8 cellular contexts compared by ENCODE assay signal in genomic region chr3:66407281-66408218, GRCh38.
DNase-seq lines count a peak whose midpoint lies in the region; ATAC-seq, FAIRE-seq and TF ChIP-seq lines count a peak whose summit lies in the region.

No MANE protein-coding gene starts in this region.

- no peaks in the 10 kb centered on the region for H3K4me1 Mint-ChIP-seq in activated CD4-positive, alpha-beta T cell treated with anti-CD3 and anti-CD28 coated beads for 36 hours
- peaks cover 60% of the 10 kb centered on the region for H3K4me1 Mint-ChIP-seq in chondrocyte (ENCODE audit: low read depth)

- peaks cover 2 to 39% (median 8%) of the 10 kb centered on the region in 4 donors for H3K4me1 ChIP-seq in right lobe of liver

- intact Hi-C loops in activated CD4-positive, alpha-beta T cell treated with anti-CD3 and anti-CD28 coated beads for 36 hours (cut with DNase I, micrococcal nuclease): loop anchor here (1.0 to 10.0 kb wide), 4 partner anchors 93 to 409 kb away; partner anchors contain the start of gene LRIG1 (in 2 of the 2)
- intact Hi-C loops in right lobe of liver (cut with DNase I): loop anchor here in 1 of 2 donors (5.0 kb wide), 1 partner anchor 410 kb away; no protein-coding TSS in a partner anchor

- no peak overlapping the region for H3K27ac Mint-ChIP-seq in activated CD4-positive, alpha-beta T cell treated with anti-CD3 and anti-CD28 coated beads for 36 hours
- peak overlapping the region; percentile 12 for H3K27ac Mint-ChIP-seq in chondrocyte (ENCODE audit: unreplicated experiment)

- POLR2A ChIA-PET in activated CD4-positive, alpha-beta T cell treated with anti-CD3 and anti-CD28 coated beads for 36 hours (lab: Charles Lee): no interaction called here

- H3K4me3 Mint-ChIP-seq in activated CD4-positive, alpha-beta T cell treated with anti-CD3 and anti-CD28 coated beads for 36 hours: no peak overlapping the region
- no peak overlapping the region for H3K4me3 Mint-ChIP-seq in chondrocyte (ENCODE audit: unreplicated experiment)

- no peaks in the 10 kb centered on the region for H3K9me3 Mint-ChIP-seq in activated CD4-positive, alpha-beta T cell treated with anti-CD3 and anti-CD28 coated beads for 36 hours (ENCODE audit: low read depth)
- H3K9me3 Mint-ChIP-seq in chondrocyte (ENCODE audit: low read depth): no peaks in the 10 kb centered on the region

- DNase-seq in Caki2 (ENCODE audit: low read depth) (peak; percentile 35), HTR-8/SVneo (ENCODE audit: insufficient read length, low spot score) (peak; percentile 84), chondrocyte (ENCODE audit: low spot score) (no peak), right lobe of liver (peak; percentile 69 to 78 (median 78))
- DNase-seq in activated CD4-positive, alpha-beta T cell treated with anti-CD3 and anti-CD28 coated beads for 36 hours: peak; percentile 85
- peak; percentile 45 for DNase-seq in stimulated activated CD8-positive, alpha-beta memory T cell treated with anti-CD3 and anti-CD28 coated beads, Interleukin-12 subunit alpha, Interleukin-12 subunit beta, amount 100 ng/mL, for 4 hours (ENCODE audit: low read depth)

- H3K9me3 ChIP-seq in right lobe of liver: no peaks in the 10 kb centered on the region

- peaks cover 18% of the 10 kb centered on the region for H3K36me3 Mint-ChIP-seq in activated CD4-positive, alpha-beta T cell treated with anti-CD3 and anti-CD28 coated beads for 36 hours (ENCODE audit: low read depth)
- H3K36me3 Mint-ChIP-seq in chondrocyte (ENCODE audit: low read depth): peaks cover 41% of the 10 kb centered on the region

- CTCF ChIA-PET in activated CD4-positive, alpha-beta T cell treated with anti-CD3 and anti-CD28 coated beads for 36 hours (lab: Charles Lee): interaction anchor here (0.7 to 3.2 kb wide), 27 partner anchors 10 to 416 kb away, joined by 3 to 15 read pairs (median 4); no protein-coding TSS in a partner anchor

- H3K27me3 ChIP-seq in right lobe of liver: no peaks in the 10 kb centered on the region

- H3K4me3 ChIP-seq in right lobe of liver: no peak overlapping the region

- no peak for TF ChIP-seq POLR2A in right lobe of liver (IDR thresholded peaks at IDR 0.05)

- 29% methylated on average over 9 of the region's 23 CpGs for WGBS in right lobe of liver (ENCODE audit: insufficient coverage, low coverage, low lambda C conversion rate, missing lambda C conversion rate)

- no peak for FAIRE-seq in HTR-8/SVneo (lab: Jason Lieb, UNC)

- H3K27ac ChIP-seq in right lobe of liver: no peak overlapping the region

- H3K27me3 Mint-ChIP-seq in activated CD4-positive, alpha-beta T cell treated with anti-CD3 and anti-CD28 coated beads for 36 hours: no peaks in the 10 kb centered on the region
- no peaks in the 10 kb centered on the region for H3K27me3 Mint-ChIP-seq in chondrocyte (ENCODE audit: low read depth)

- peaks cover 0 to 14% (median 2%) of the 10 kb centered on the region in 4 donors for H3K36me3 ChIP-seq in right lobe of liver

- ATAC-seq in GM19452 (IDR thresholded peaks at IDR 0.05; ENCODE audit: unreplicated experiment) (peak; percentile 87), right lobe of liver (peak; percentile 77 to 90 (median 84)), HG02884 (IDR thresholded peaks at IDR 0.05; ENCODE audit: unreplicated experiment) (no peak)
- ATAC-seq in activated CD4-positive, alpha-beta T cell treated with anti-CD3 and anti-CD28 coated beads for 36 hours: peak; percentile 97

- peak; percentile 91 for TF ChIP-seq CTCF in chondrocyte (IDR thresholded peaks at IDR 0.05)
- TF ChIP-seq CTCF in right lobe of liver (IDR thresholded peaks at IDR 0.05): peak; percentile 87 to 96 (median 91)

- in situ Hi-C loops in Caki2 (cut with HindIII; ENCODE audit: low pct_unique_long_range_greater_than_20kb, low sequenced_read_pairs): no loop called here
